ENCODE assay signal across 10 cellular contexts in the genomic region with DNA sequence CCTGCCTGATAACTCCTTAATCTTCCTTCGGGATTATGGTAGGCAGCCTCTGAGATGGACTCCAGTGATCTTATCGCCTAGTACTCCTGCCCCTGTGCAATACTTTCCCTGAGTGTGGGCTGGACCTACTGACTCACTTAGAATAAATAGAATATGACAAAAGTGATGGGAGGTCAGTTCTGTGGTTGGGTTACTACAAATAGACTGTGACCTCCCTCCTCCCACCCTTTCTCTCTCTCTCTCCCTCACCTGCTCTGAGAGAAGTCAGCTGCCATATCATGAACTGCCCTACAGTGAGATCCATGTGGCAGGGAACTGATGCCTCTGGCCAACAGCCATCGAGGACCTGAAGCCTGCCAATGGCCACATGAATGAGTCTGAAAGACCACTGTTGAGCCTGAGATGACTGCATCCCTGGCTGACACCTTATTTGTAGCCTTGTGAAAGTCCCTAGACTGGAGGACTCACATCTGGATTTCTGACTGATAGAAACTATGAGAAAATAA. TPM values are rescaled to one million over a fixed set of nuclear protein-coding genes. Genes with fewer than 3 reads are reported as not detected.
DNase-seq lines count a peak whose midpoint lies in the region; ATAC-seq and TF ChIP-seq lines count a peak whose summit lies in the region.
"Had no signal": no experiment of that assay in that cellular context is flagged by ENCODE, and none has a peak within 500 bp of the region (broad histone marks: within the 10 kb centered on the region; RNA-seq: fewer than 3 reads in every experiment).

No MANE protein-coding gene starts in this region.

- H3K27me3 ChIP-seq in GM23248 (replicated peaks; ENCODE audit: insufficient read depth) = peaks cover 69% of the 10 kb centered on the region
- no peaks in the 10 kb centered on the region for H3K27me3 ChIP-seq in left ventricle myocardium inferior (ENCODE audit: low read depth)

- WGBS in GM23248 (ENCODE audit: low coverage in 1 of 2, low lambda C conversion rate in 2 of 2, missing lambda C conversion rate in 2 of 2), 2 experiments = 40 to 52% methylated on average over 3 of the region's 3 CpGs

- no peaks in the 10 kb centered on the region for H3K9me2 ChIP-seq in GM23248 (ENCODE audit: insufficient read depth)

- H3K9me3 ChIP-seq in GM23248 (ENCODE audit: low read depth) (no peaks in the 10 kb centered on the region), left ventricle myocardium inferior (replicated peaks) (no peaks in the 10 kb centered on the region)

- H3K27ac ChIP-seq in GM23248 (no peak overlapping the region), left ventricle myocardium inferior (replicated peaks) (peak overlapping the region; percentile 76)

- in situ Hi-C loops in GM23248 (cut with MboI) = no loop called here

- TF ChIP-seq CTCF in left ventricle myocardium inferior (IDR thresholded peaks at IDR 0.05; ENCODE audit: borderline replicate concordance) = no peak

- intact Hi-C loops in left ventricle myocardium inferior (cut with micrococcal nuclease) = no loop called here
- intact Hi-C loops in head of caudate nucleus (cut with DNase I) = no loop called here

- H3K36me3 ChIP-seq in GM23248 (ENCODE audit: low read depth) = no peaks in the 10 kb centered on the region
- H3K36me3 ChIP-seq in left ventricle myocardium inferior = no peaks in the 10 kb centered on the region

- H3K4me3 ChIP-seq in GM23248 (no peak overlapping the region), left ventricle myocardium inferior (no peak overlapping the region)

- H3K9ac ChIP-seq in GM23248 = no peak overlapping the region

- peak; percentile 89 for ATAC-seq in GM18505 (IDR thresholded peaks at IDR 0.05; ENCODE audit: unreplicated experiment)

- H3K4me1 ChIP-seq in GM23248 (ENCODE audit: insufficient read depth) (no peaks in the 10 kb centered on the region), left ventricle myocardium inferior (peaks cover 32% of the 10 kb centered on the region)

- H3F3A ChIP-seq in GM23248 (ENCODE audit: insufficient read depth) = no peaks in the 10 kb centered on the region

- DNase-seq in GM23248 (peak; percentile 34), HT-29 (ENCODE audit: low spot score) (peak; percentile 2), left ventricle myocardium inferior (peak; percentile 28), NK-92 (lab: John Stamatoyannopoulos, UW; ENCODE audit: unreplicated experiment) (no peak), head of caudate nucleus (no peak)
- no peak for DNase-seq in activated CD8-positive, alpha-beta memory T cell treated with anti-CD3 and anti-CD28 coated beads, Interleukin-2, amount 50 U/mL, for 4 hours
- no peak for DNase-seq in stimulated activated CD4-positive, alpha-beta T cell treated with anti-CD3 and anti-CD28 coated beads, Interleukin-2, amount 100 ng/mL, for 48 hours
- DNase-seq: mesendoderm, MV-4-11 had no signal

- no peak overlapping the region for H3K4me2 ChIP-seq in GM23248 (ENCODE audit: unreplicated experiment)

- no peaks in the 10 kb centered on the region for H3K79me2 ChIP-seq in GM23248 (ENCODE audit: insufficient read depth)

- no peak overlapping the region for H2AFZ ChIP-seq in GM23248

- H4K20me1 ChIP-seq in GM23248 (ENCODE audit: insufficient read depth) = no peaks in the 10 kb centered on the region

- TF ChIP-seq POLR2A in GM18505 (IDR thresholded peaks at IDR 0.05; ENCODE audit: borderline replicate concordance, extremely low read depth, insufficient read depth, insufficient read length) = no peak

RNA-seq across cellular contexts. Expression of a gene that starts 31.7 kb away (rescaled TPM):
- total RNA-seq in GM23248 (2014; rRNA removed; shearing (Covaris generic)) = not detected in 2 replicates
- polyA plus RNA-seq in GM23248 (2016; fragmentation: Nextera tagmentation; extraction: Ambion mirVana) = 0.05 TPM in 1 of 2 replicates, not detected in the other
- not detected in 2 replicates for total RNA-seq in HT-29 (2014; rRNA removed; shearing (Covaris generic))
- total RNA-seq in left ventricle myocardium inferior = 3.1 TPM

Comparison
In these comparisons a context has a peak if more than half of its experiments do, and no peak if none do; other contexts are left out.
1. DNase-seq: peak in GM23248 (single experiment), HT-29 (single experiment) and left ventricle myocardium inferior (single experiment); none in activated CD8-positive, alpha-beta memory T cell treated with anti-CD3 and anti-CD28 coated beads, Interleukin-2, amount 50 U/mL, for 4 hours (single experiment), NK-92 (single experiment), stimulated activated CD4-positive, alpha-beta T cell treated with anti-CD3 and anti-CD28 coated beads, Interleukin-2, amount 100 ng/mL, for 48 hours (0 of 2) and head of caudate nucleus (0 of 42).